In the genomic region with DNA sequence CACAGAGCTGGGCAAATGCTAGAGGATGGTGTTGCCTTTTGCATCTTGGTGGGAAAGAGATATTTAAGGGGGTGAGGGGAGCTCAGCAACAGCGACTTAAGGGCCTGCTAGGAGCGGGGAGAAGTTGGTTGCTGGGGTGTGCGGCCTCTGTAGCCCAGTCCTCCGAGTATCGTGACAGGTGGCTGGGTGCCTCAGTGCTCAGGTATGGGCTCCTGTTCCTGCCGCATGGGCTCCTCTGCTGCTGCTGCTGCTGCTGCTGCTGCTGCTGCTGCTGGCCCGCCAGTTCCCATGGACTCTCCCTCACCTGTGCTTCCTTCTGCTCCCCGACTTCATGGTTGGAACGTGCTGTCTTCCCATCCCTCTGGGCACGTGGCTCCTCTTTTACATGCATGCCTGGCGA, we compare ENCODE assay signal across 27 cellular contexts.
"Had no signal": no experiment of that assay in that cellular context is flagged by ENCODE, and none has a peak within 500 bp of the region (broad histone marks: within the 10 kb centered on the region; RNA-seq: fewer than 3 reads in every experiment).

No MANE protein-coding gene starts in this region.

- ATAC-seq: heart right ventricle; left colon; lower lobe of right lung; natural killer cell; pancreas; sciatic nerve; stimulated activated effector memory CD8-positive, alpha-beta T cell treated with anti-CD3 and anti-CD28 coated beads, Interleukin-12 subunit alpha, Interleukin-12 subunit beta, amount 100 ng/mL, for 72 hours had no signal

- H3K4me1 Mint-ChIP-seq: natural killer cell had no signal

- H3K9me3 Mint-ChIP-seq: natural killer cell; stimulated activated effector memory CD8-positive, alpha-beta T cell treated with anti-CD3 and anti-CD28 coated beads, Interleukin-12 subunit alpha, Interleukin-12 subunit beta, amount 100 ng/mL, for 72 hours had no signal

- H3K27me3 ChIP-seq: esophagus squamous epithelium, heart right ventricle, pancreas, stomach, thyroid gland, upper lobe of left lung had no signal

- H3K27ac Mint-ChIP-seq: natural killer cell; progenitor cell of endocrine pancreas; stimulated activated effector memory CD8-positive, alpha-beta T cell treated with anti-CD3 and anti-CD28 coated beads, Interleukin-12 subunit alpha, Interleukin-12 subunit beta, amount 100 ng/mL, for 72 hours had no signal

- H3K4me2 ChIP-seq: smooth muscle cell had no signal

- H3K36me3 ChIP-seq: esophagus squamous epithelium, heart right ventricle, left ventricle myocardium inferior, lower lobe of right lung, pancreas, stomach, thyroid gland, upper lobe of left lung had no signal

- FAIRE-seq: islet of Langerhans, pancreas, urothelium cell line had no signal

- H3K4me3 ChIP-seq: coronary artery, esophagus squamous epithelium, heart right ventricle, left ventricle myocardium inferior, lower lobe of right lung, pancreas, smooth muscle cell, stomach, thyroid gland, upper lobe of left lung had no signal

- DNase-seq: dermis blood vessel endothelial cell; effector memory CD4-positive, alpha-beta T cell; erythroblast; esophagus squamous epithelium; foreskin melanocyte; glutamatergic neuron; heart right ventricle; hippocampal formation; left colon; left ventricle myocardium inferior; lower lobe of right lung; natural killer cell; occipital lobe; stimulated activated CD4-positive, alpha-beta T cell treated with anti-CD3 and anti-CD28 coated beads, Interleukin-2, amount 100 ng/mL, for 24 hours; stimulated activated CD4-positive, alpha-beta T cell treated with anti-CD3 and anti-CD28 coated beads, Interleukin-4, amount 100 ng/mL, for 24 hours; stimulated activated naive CD4-positive, alpha-beta T cell treated with Interleukin-2 at 50 U/mL for 16 hours; stomach; thyroid gland had no signal

- H3K4me3 Mint-ChIP-seq: natural killer cell; stimulated activated effector memory CD8-positive, alpha-beta T cell treated with anti-CD3 and anti-CD28 coated beads, Interleukin-12 subunit alpha, Interleukin-12 subunit beta, amount 100 ng/mL, for 72 hours had no signal

- H3K27me3 Mint-ChIP-seq: progenitor cell of endocrine pancreas had no signal

- H3K36me3 Mint-ChIP-seq: natural killer cell; stimulated activated effector memory CD8-positive, alpha-beta T cell treated with anti-CD3 and anti-CD28 coated beads, Interleukin-12 subunit alpha, Interleukin-12 subunit beta, amount 100 ng/mL, for 72 hours had no signal

- H3K27ac ChIP-seq: coronary artery, esophagus squamous epithelium, heart right ventricle, left ventricle myocardium inferior, lower lobe of right lung, pancreas, stomach, thyroid gland, upper lobe of left lung had no signal

- H3K9me3 ChIP-seq: esophagus squamous epithelium, heart right ventricle, left ventricle myocardium inferior, lower lobe of right lung, pancreas, stomach, thyroid gland, upper lobe of left lung had no signal
